In the genomic region with DNA sequence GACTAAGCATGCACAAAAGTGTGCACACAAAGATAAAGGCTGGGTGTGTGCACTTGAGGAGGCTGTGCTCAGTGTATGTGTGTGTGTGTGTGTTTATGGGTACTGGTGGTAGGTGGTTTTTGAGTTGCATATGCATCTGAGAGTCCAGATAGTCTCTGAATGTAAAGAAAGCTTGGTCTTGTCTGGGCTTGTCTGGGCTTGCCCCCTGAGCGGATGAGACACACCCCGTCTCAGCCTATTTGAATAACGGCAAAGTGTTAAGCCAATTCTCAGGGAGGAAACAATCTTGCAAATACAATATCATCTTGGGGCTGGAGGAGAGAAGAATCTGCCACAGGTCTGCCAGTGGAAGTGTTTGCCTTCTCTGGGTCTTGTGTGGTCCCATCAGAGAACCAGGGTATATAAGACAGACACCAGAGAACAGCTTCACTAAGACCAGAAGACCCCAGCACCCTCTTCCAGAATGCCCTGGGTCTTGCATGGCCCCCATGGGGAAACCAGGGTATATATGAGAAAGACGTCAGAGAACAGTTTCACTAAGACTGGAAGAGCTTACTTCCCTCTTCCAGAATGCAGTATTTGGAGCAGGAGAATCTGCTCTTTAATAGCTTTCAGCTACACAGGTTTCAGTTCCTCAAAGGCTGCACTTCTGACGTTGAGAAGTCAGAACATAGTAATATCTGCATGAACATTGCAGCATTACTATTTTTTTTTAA, we compare ENCODE assay signal across 9 cellular contexts. TPM values are rescaled to one million over a fixed set of nuclear protein-coding genes. Genes with fewer than 3 reads are reported as not detected.
DNase-seq lines count a peak whose midpoint lies in the region; ATAC-seq and TF ChIP-seq lines count a peak whose summit lies in the region.
"Had no signal": no experiment of that assay in that cellular context is flagged by ENCODE, and none has a peak within 500 bp of the region (broad histone marks: within the 10 kb centered on the region; RNA-seq: fewer than 3 reads in every experiment).

No MANE protein-coding gene starts in this region.

- H3K4me3 Mint-ChIP-seq in CD4-positive, alpha-beta T cell = no peak overlapping the region
- H3K4me3 Mint-ChIP-seq: nephron had no signal

- intact Hi-C loops in heart right ventricle (cut with DNase I) = no loop called here
- intact Hi-C loops in cardiac septum (cut with DNase I) = no loop called here
- intact Hi-C loops in CD4-positive, alpha-beta T cell (cut with DNase I, micrococcal nuclease) = no loop called here

- no peaks in the 10 kb centered on the region for H3K36me3 Mint-ChIP-seq in CD4-positive, alpha-beta T cell (ENCODE audit: low read depth)

- no peaks in the 10 kb centered on the region for H3K9me2 ChIP-seq in hepatocyte (replicated peaks; ENCODE audit: insufficient read depth)

- no peaks in the 10 kb centered on the region for H3K36me3 ChIP-seq in heart right ventricle
- no peaks in the 10 kb centered on the region for H3K36me3 ChIP-seq in hepatocyte (replicated peaks; ENCODE audit: insufficient read depth, low read depth)

- H3K27me3 ChIP-seq in heart right ventricle = peaks cover 0 to 16% (median 8%) of the 10 kb centered on the region in 7 donors
- no peaks in the 10 kb centered on the region for H3K27me3 ChIP-seq in hepatocyte
- H3K27me3 ChIP-seq in CD4-positive, alpha-beta T cell (ENCODE audit: control insufficient read depth, insufficient read depth, low read length) = peaks cover 1% of the 10 kb centered on the region

- DNase-seq in heart right ventricle (no peak), cardiac septum (ENCODE audit: low spot score) (no peak), NCI-H69 (lab: John Stamatoyannopoulos, UW) (peak; percentile 23), hepatocyte (ENCODE audit: low spot score) (no peak), NCI-H1436 (lab: John Stamatoyannopoulos, UW) (no peak)
- no peak for DNase-seq in CD4-positive, alpha-beta T cell
- DNase-seq in activated CD4-positive, alpha-beta T cell treated with anti-CD3 and anti-CD28 coated beads, Interleukin-2, amount 50 U/mL, for 1 hour = no peak

- TF ChIP-seq CTCF in heart right ventricle (IDR thresholded peaks at IDR 0.05) (no peak), hepatocyte (IDR thresholded peaks at IDR 0.05; ENCODE audit: poor library complexity) (no peak)
- no peak for TF ChIP-seq CTCF in CD4-positive, alpha-beta T cell (IDR thresholded peaks at IDR 0.05)

- H3K27me3 Mint-ChIP-seq in CD4-positive, alpha-beta T cell = peaks cover 9% of the 10 kb centered on the region

- WGBS in heart right ventricle, 2 donors = 70 to 78% methylated on average over 5 of the region's 5 CpGs
- 80% methylated on average over 5 of the region's 5 CpGs for WGBS in hepatocyte (ENCODE audit: low lambda C conversion rate, missing lambda C conversion rate)

- H3K79me2 ChIP-seq in hepatocyte = no peaks in the 10 kb centered on the region

- no peaks in the 10 kb centered on the region for H3K9me3 Mint-ChIP-seq in CD4-positive, alpha-beta T cell

- POLR2A ChIA-PET in CD4-positive, alpha-beta T cell (lab: Charles Lee) = no interaction called here

- H3K9me3 ChIP-seq in heart right ventricle (peaks cover 0 to 5% (median 0%) of the 10 kb centered on the region in 11 donors), hepatocyte (ENCODE audit: low read depth) (no peaks in the 10 kb centered on the region)
- H3K9me3 ChIP-seq in CD4-positive, alpha-beta T cell (ENCODE audit: control insufficient read depth, low read length) = no peaks in the 10 kb centered on the region

- no peaks in the 10 kb centered on the region for H3K4me1 Mint-ChIP-seq in CD4-positive, alpha-beta T cell (ENCODE audit: low read depth)
- H3K4me1 Mint-ChIP-seq: nephron had no signal

- peak overlapping the region in 1 of 10 donors; percentile 29 for H3K27ac ChIP-seq in heart right ventricle
- H3K27ac ChIP-seq in hepatocyte = peak overlapping the region; percentile 62
- H3K27ac ChIP-seq in CD4-positive, alpha-beta T cell (ENCODE audit: low read depth, low read length) = no peak overlapping the region

- H3K4me3 ChIP-seq in heart right ventricle = no peak overlapping the region
- no peak overlapping the region for H3K4me3 ChIP-seq in hepatocyte

- no peak overlapping the region for H2AFZ ChIP-seq in hepatocyte

- H3K4me1 ChIP-seq in heart right ventricle = peaks cover 0 to 20% (median 0%) of the 10 kb centered on the region in 9 donors
- no peaks in the 10 kb centered on the region for H3K4me1 ChIP-seq in hepatocyte (ENCODE audit: insufficient read depth)

- CTCF ChIA-PET in CD4-positive, alpha-beta T cell (lab: Charles Lee) = no interaction called here

- no peak overlapping the region for H3K4me2 ChIP-seq in hepatocyte

- ATAC-seq in heart right ventricle (peak in 6 of 8 donors; percentile 44 to 80 (median 66)), HG02870 (IDR thresholded peaks at IDR 0.05; ENCODE audit: unreplicated experiment) (peak; percentile 69)
- ATAC-seq in CD4-positive, alpha-beta T cell (ENCODE audit: poor library complexity) = no peak

- H3K27ac Mint-ChIP-seq in CD4-positive, alpha-beta T cell = no peak overlapping the region
- H3K27ac Mint-ChIP-seq: nephron had no signal

- no peaks in the 10 kb centered on the region for H4K20me1 ChIP-seq in hepatocyte (ENCODE audit: insufficient read depth, poor library complexity, severe bottlenecking)

RNA-seq across cellular contexts. Expression of gene CD70, which starts 13.4 kb away (rescaled TPM):
- under 1 TPM in 1 of 10 donors, not detected in 9; 0.49 TPM for total RNA-seq in heart right ventricle
- not detected for polyA plus RNA-seq in heart right ventricle
- total RNA-seq in cardiac septum = not detected
- not detected in 2 replicates for total RNA-seq in hepatocyte
- polyA plus RNA-seq in hepatocyte = not detected in 2 replicates
- total RNA-seq in CD4-positive, alpha-beta T cell = not detected

RNA-seq across cellular contexts. Expression of gene TNFSF9, which starts 46.7 kb away (rescaled TPM):
- total RNA-seq in heart right ventricle = under 1 TPM in 7 of 10 donors, not detected in 3; 0.13 to 0.88 (median 0.22) TPM
- polyA plus RNA-seq in heart right ventricle = under 1 TPM; 0.14 to 0.15 TPM
- total RNA-seq in cardiac septum = not detected
- total RNA-seq in hepatocyte = 2.3 and 2.6 TPM in 2 replicates
- polyA plus RNA-seq in hepatocyte = 3.8 and 9.2 TPM in 2 replicates
- total RNA-seq in CD4-positive, alpha-beta T cell = 1 to 10 TPM; 1.5 to 1.8 TPM
